ENCODE assay signal across 10 cellular contexts in genomic region chr9:134055981-134056461, GRCh38. TPM values are rescaled to one million over a fixed set of nuclear protein-coding genes. Genes with fewer than 3 reads are reported as not detected.
A peak's percentile ranks its signal among the peaks of the same experiment; 100 is the strongest.
DNase-seq lines count a peak whose midpoint lies in the region; ATAC-seq and TF ChIP-seq lines count a peak whose summit lies in the region.
"Had no signal": no experiment of that assay in that cellular context is flagged by ENCODE, and none has a peak within 500 bp of the region (broad histone marks: within the 10 kb centered on the region; RNA-seq: fewer than 3 reads in every experiment).

No MANE protein-coding gene starts in this region.

- H3K36me3 Mint-ChIP-seq in activated CD4-positive, alpha-beta T cell treated with anti-CD3 and anti-CD28 coated beads, Interleukin-2, amount 10 ng/mL, durations not matched to agents 7 days and 5 days (ENCODE audit: low read depth) = peaks cover 7% of the 10 kb centered on the region

- no peak for TF ChIP-seq CTCF in epithelial cell of proximal tubule (conservative IDR thresholded peaks at IDR 0.05; ENCODE audit: low read depth, low read length)

- no peaks in the 10 kb centered on the region for H3K27me3 Mint-ChIP-seq in activated CD4-positive, alpha-beta T cell treated with anti-CD3 and anti-CD28 coated beads, Interleukin-2, amount 10 ng/mL, durations not matched to agents 7 days and 5 days

- H3K4me1 Mint-ChIP-seq in activated CD4-positive, alpha-beta T cell treated with anti-CD3 and anti-CD28 coated beads, Interleukin-2, amount 10 ng/mL, durations not matched to agents 7 days and 5 days = peaks cover 20% of the 10 kb centered on the region

- DNase-seq in ACHN (peak; percentile 54), NCI-H2029 (lab: John Stamatoyannopoulos, UW) (peak; percentile 33), epithelial cell of proximal tubule (ENCODE audit: low read depth) (peak; percentile 52), myocyte (ENCODE audit: low read depth) (peak; percentile 97), NCI-H748 (lab: John Stamatoyannopoulos, UW; ENCODE audit: unreplicated experiment) (no peak)
- no peak for DNase-seq in activated CD4-positive, alpha-beta T cell treated with anti-CD3 and anti-CD28 coated beads, Interleukin-2, amount 10 ng/mL, durations not matched to agents 7 days and 5 days
- DNase-seq: DMS 273 treated with DMSO at 0.1 percent for 48 hours had no signal

- ATAC-seq in HG03520 (IDR thresholded peaks at IDR 0.05; ENCODE audit: unreplicated experiment) (no peak), HG03280 (IDR thresholded peaks at IDR 0.05; ENCODE audit: unreplicated experiment) (no peak)

- H3K4me3 ChIP-seq in epithelial cell of proximal tubule (ENCODE audit: low read depth, low read length) = peak overlapping the region; percentile 11

- in situ Hi-C loops in ACHN (cut with HindIII; ENCODE audit: low pct_ligation_motif_present, low pct_unique_long_range_greater_than_20kb, low sequenced_read_pairs) = no loop called here

- H3K27ac Mint-ChIP-seq in activated CD4-positive, alpha-beta T cell treated with anti-CD3 and anti-CD28 coated beads, Interleukin-2, amount 10 ng/mL, durations not matched to agents 7 days and 5 days = no peak overlapping the region
- H3K27ac Mint-ChIP-seq: activated T-helper 1 cell treated with anti-CD3 and anti-CD28 coated beads, Interleukin-12 subunit alpha, Interleukin-12 subunit beta, Interleukin-2, Interleukin-4 antibody, amounts not matched to agents 30 ng/mL and 10 ng/mL and 1 ng/mL, durations not matched to agents 14 hours and 24 hours and 36 hours had no signal

- POLR2A ChIA-PET in activated CD4-positive, alpha-beta T cell treated with anti-CD3 and anti-CD28 coated beads, Interleukin-2, amount 10 ng/mL, durations not matched to agents 7 days and 5 days (lab: Charles Lee) = no interaction called here

- no peak overlapping the region for H3K4me3 Mint-ChIP-seq in activated CD4-positive, alpha-beta T cell treated with anti-CD3 and anti-CD28 coated beads, Interleukin-2, amount 10 ng/mL, durations not matched to agents 7 days and 5 days
- H3K4me3 Mint-ChIP-seq: activated T-helper 1 cell treated with anti-CD3 and anti-CD28 coated beads, Interleukin-12 subunit alpha, Interleukin-12 subunit beta, Interleukin-2, Interleukin-4 antibody, amounts not matched to agents 30 ng/mL and 10 ng/mL and 1 ng/mL, durations not matched to agents 14 hours and 24 hours and 36 hours had no signal

- H3K9me3 Mint-ChIP-seq in activated CD4-positive, alpha-beta T cell treated with anti-CD3 and anti-CD28 coated beads, Interleukin-2, amount 10 ng/mL, durations not matched to agents 7 days and 5 days = no peaks in the 10 kb centered on the region
- H3K9me3 Mint-ChIP-seq: activated T-helper 1 cell treated with anti-CD3 and anti-CD28 coated beads, Interleukin-12 subunit alpha, Interleukin-12 subunit beta, Interleukin-2, Interleukin-4 antibody, amounts not matched to agents 30 ng/mL and 10 ng/mL and 1 ng/mL, durations not matched to agents 14 hours and 24 hours and 36 hours had no signal

- CTCF ChIA-PET in activated CD4-positive, alpha-beta T cell treated with anti-CD3 and anti-CD28 coated beads, Interleukin-2, amount 10 ng/mL, durations not matched to agents 7 days and 5 days (lab: Charles Lee) = no interaction called here

RNA-seq across cellular contexts. Expression of gene BRD3, which starts 11.8 kb away (rescaled TPM):
- 16.6 and 19.9 TPM in 2 replicates for total RNA-seq in epithelial cell of proximal tubule
- 14.2 and 19.0 TPM in 2 replicates for total RNA-seq in myocyte
- polyA plus RNA-seq in myocyte (2012) = 19.3 TPM
- 10 to 100 TPM; 40.1 to 47.4 TPM for total RNA-seq in activated CD4-positive, alpha-beta T cell treated with anti-CD3 and anti-CD28 coated beads, Interleukin-2, amount 10 ng/mL, durations not matched to agents 7 days and 5 days

RNA-seq across cellular contexts. Expression of gene BRD3OS, which starts 30.7 kb away (rescaled TPM):
- total RNA-seq in epithelial cell of proximal tubule (14.1 and 22.7 TPM in 2 replicates), myocyte (10.5 and 13.4 TPM in 2 replicates)
- polyA plus RNA-seq in myocyte (2012) = 25.6 TPM
- total RNA-seq in activated CD4-positive, alpha-beta T cell treated with anti-CD3 and anti-CD28 coated beads, Interleukin-2, amount 10 ng/mL, durations not matched to agents 7 days and 5 days = 10 to 100 TPM; 11.1 to 12.9 TPM

Comparison
In these comparisons a context has a peak if more than half of its experiments do, and no peak if none do; other contexts are left out.
1. DNase-seq: peak in ACHN (single experiment), NCI-H2029 (single experiment), epithelial cell of proximal tubule (single experiment) and myocyte (single experiment); none in activated CD4-positive, alpha-beta T cell treated with anti-CD3 and anti-CD28 coated beads, Interleukin-2, amount 10 ng/mL, durations not matched to agents 7 days and 5 days (single experiment) and NCI-H748 (single experiment).